ENCODE assay signal across 12 cellular contexts in genomic region chr2:224847961-224848850, GRCh38.
DNase-seq lines count a peak whose midpoint lies in the region; ATAC-seq and TF ChIP-seq lines count a peak whose summit lies in the region.
"Had no signal": no experiment of that assay in that cellular context is flagged by ENCODE, and none has a peak within 500 bp of the region (broad histone marks: within the 10 kb centered on the region; RNA-seq: fewer than 3 reads in every experiment).

No MANE protein-coding gene starts in this region.

- H2BK15ac ChIP-seq in H9 (ENCODE audit: low read depth, low read length): no peak overlapping the region

- no peaks in the 10 kb centered on the region; a peak in 1 of 5 replicates for H3K9me3 Mint-ChIP-seq in H9
- H3K9me3 Mint-ChIP-seq: central memory CD8-positive, alpha-beta T cell; T-helper 1 cell treated with Interleukin-12 subunit alpha and Interleukin-12 subunit beta and Interleukin-4 antibody, amounts not matched to agents 30 μg/mL and 1 μg/mL, for 36 hours had no signal

- no peaks in the 10 kb centered on the region for H3K36me3 ChIP-seq in WERI-Rb-1

- no peak overlapping the region for H2BK5ac ChIP-seq in H9 (ENCODE audit: insufficient read length, low read length)

- H3K27me3 ChIP-seq in WERI-Rb-1 (ENCODE audit: insufficient read depth, low read depth, severe bottlenecking) (no peaks in the 10 kb centered on the region), H9 (ENCODE audit: insufficient read depth, low read length) (no peaks in the 10 kb centered on the region)
- H3K27me3 ChIP-seq: neutrophil, testis had no signal

- TF ChIP-seq CTCF in WERI-Rb-1 (IDR thresholded peaks at IDR 0.05; ENCODE audit: low read depth, low read length) (no peak), H9 (conservative IDR thresholded peaks at IDR 0.05) (no peak)

- no peaks in the 10 kb centered on the region for H3K27me3 Mint-ChIP-seq in H9 (ENCODE audit: low read depth)
- H3K27me3 Mint-ChIP-seq: central memory CD8-positive, alpha-beta T cell had no signal

- H3T11ph ChIP-seq in H9 (ENCODE audit: low read length): no peak overlapping the region

- H3K27ac ChIP-seq in WERI-Rb-1: no peak overlapping the region
- H3K27ac ChIP-seq in H9 (ENCODE audit: insufficient read length, low read depth, low read length): no peak overlapping the region
- H3K27ac ChIP-seq: neutrophil, testis had no signal

- H3K79me1 ChIP-seq in H9 (ENCODE audit: insufficient read depth, low read depth, low read length, poor library complexity, severe bottlenecking): no peaks in the 10 kb centered on the region

- no peak overlapping the region for H3K18ac ChIP-seq in H9 (ENCODE audit: insufficient read length, low read depth, low read length)

- H2BK12ac ChIP-seq in H9 (ENCODE audit: insufficient read length, low read depth, low read length): no peak overlapping the region

- no peak overlapping the region for H3K23ac ChIP-seq in H9 (ENCODE audit: insufficient read length, low read depth, low read length)

- H2AFZ ChIP-seq in H9 (ENCODE audit: low read length): no peak overlapping the region

- H4K91ac ChIP-seq in H9 (ENCODE audit: insufficient read length, low read depth, low read length): no peak overlapping the region

- H3K36me3 Mint-ChIP-seq in H9 (ENCODE audit: insufficient read depth in 1 of 3, low read depth in 3 of 3): no peaks in the 10 kb centered on the region

- H4K8ac ChIP-seq in H9 (replicated peaks; ENCODE audit: insufficient read length, low read depth, low read length): no peak overlapping the region

- H3K4me3 Mint-ChIP-seq in H9: no peak overlapping the region
- H3K4me3 Mint-ChIP-seq: central memory CD8-positive, alpha-beta T cell; T-helper 1 cell treated with Interleukin-12 subunit alpha and Interleukin-12 subunit beta and Interleukin-4 antibody, amounts not matched to agents 30 μg/mL and 1 μg/mL, for 36 hours had no signal

- ATAC-seq in HG02759 (IDR thresholded peaks at IDR 0.05; ENCODE audit: unreplicated experiment) (no peak), HG02981 (IDR thresholded peaks at IDR 0.05; ENCODE audit: unreplicated experiment) (no peak), GM21423 (IDR thresholded peaks at IDR 0.05; ENCODE audit: unreplicated experiment) (no peak)

- H3K9me3 ChIP-seq in WERI-Rb-1 (ENCODE audit: severe bottlenecking) (no peaks in the 10 kb centered on the region), H9 (ENCODE audit: control insufficient read depth, low read depth, low read length) (no peaks in the 10 kb centered on the region)
- H3K9me3 ChIP-seq: neutrophil, testis had no signal

- no peak overlapping the region for H3K56ac ChIP-seq in H9 (ENCODE audit: insufficient read length, low read depth, low read length)

- no peak overlapping the region for H2BK20ac ChIP-seq in H9 (ENCODE audit: low read depth, low read length, poor library complexity, severe bottlenecking)

- H3K79me2 ChIP-seq in H9 (ENCODE audit: insufficient read depth, low read length): no peaks in the 10 kb centered on the region

- no peak overlapping the region for H3K9ac ChIP-seq in H9 (ENCODE audit: extremely low read depth, insufficient read length, low read length)

- DNase-seq in Ammon's horn (ENCODE audit: low spot score) (peak; percentile 51), LoVo (ENCODE audit: low spot score) (peak; percentile 77), WERI-Rb-1 (peak; percentile 16), iris pigment epithelial cell (ENCODE audit: low read depth) (peak; percentile 74), H9 (no peak)
- DNase-seq: testis had no signal

- no peaks in the 10 kb centered on the region for H4K20me1 ChIP-seq in H9 (ENCODE audit: control insufficient read depth, insufficient read depth, insufficient read length)

- no peak overlapping the region for H4K5ac ChIP-seq in H9 (ENCODE audit: insufficient read length, low read depth, low read length)

- H2AK5ac ChIP-seq in H9 (ENCODE audit: insufficient read length, low read length): no peak overlapping the region

- H3K4me2 ChIP-seq in H9 (ENCODE audit: insufficient read depth, insufficient read length, low read length): no peak overlapping the region

- H3K4ac ChIP-seq in H9 (ENCODE audit: low read depth, low read length): no peak overlapping the region

- no peaks in the 10 kb centered on the region for H3K4me1 ChIP-seq in H9 (ENCODE audit: insufficient read depth, low read length)
- H3K4me1 ChIP-seq: testis had no signal

- H3K27ac Mint-ChIP-seq in H9: no peak overlapping the region
- H3K27ac Mint-ChIP-seq: T-helper 1 cell treated with Interleukin-12 subunit alpha and Interleukin-12 subunit beta and Interleukin-4 antibody, amounts not matched to agents 30 μg/mL and 1 μg/mL, for 36 hours had no signal

- WGBS in H9 (ENCODE audit: extremely low coverage, insufficient read length, low lambda C conversion rate): no CpG with 5 or more reads among the region's 7 CpGs

- no peaks in the 10 kb centered on the region; a peak in 1 of 4 replicates for H3K4me1 Mint-ChIP-seq in H9
- H3K4me1 Mint-ChIP-seq: central memory CD8-positive, alpha-beta T cell had no signal

- H3K4me3 ChIP-seq in WERI-Rb-1 (ENCODE audit: low read depth, low read length): no peak overlapping the region
- H3K4me3 ChIP-seq: testis had no signal

- no peak overlapping the region for H3K14ac ChIP-seq in H9 (ENCODE audit: insufficient read depth, low read length)

- no peaks in the 10 kb centered on the region for H3K23me2 ChIP-seq in H9 (ENCODE audit: insufficient read length, low read depth, low read length, poor library complexity, severe bottlenecking)

- no peak overlapping the region for H2BK120ac ChIP-seq in H9 (ENCODE audit: low read depth, low read length, poor library complexity, severe bottlenecking)
